In the genomic region with DNA sequence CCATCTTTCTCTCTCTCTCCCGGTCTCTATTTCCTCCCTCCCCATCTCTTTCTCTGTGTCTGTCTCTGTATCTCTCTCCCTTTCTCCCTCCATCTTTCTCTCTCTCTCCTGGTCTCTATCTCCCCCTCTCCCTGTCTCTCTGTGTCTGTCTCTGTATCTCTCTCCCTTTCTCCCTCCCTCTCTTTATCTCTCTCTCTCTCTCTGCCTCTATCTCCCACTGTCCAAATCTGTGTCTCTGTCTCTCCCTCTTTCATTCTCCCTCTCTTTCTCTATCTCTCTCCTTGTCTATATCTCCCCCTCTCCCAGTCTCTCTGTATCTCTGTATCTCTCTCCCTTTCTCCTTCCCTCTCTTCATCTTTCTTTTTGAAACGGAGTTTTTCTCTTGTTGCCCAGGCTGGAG, we compare ENCODE assay signal across 22 cellular contexts. TPM values are rescaled to one million over a fixed set of nuclear protein-coding genes. Genes with fewer than 3 reads are reported as not detected.
"Had no signal": no experiment of that assay in that cellular context is flagged by ENCODE, and none has a peak within 500 bp of the region (broad histone marks: within the 10 kb centered on the region; RNA-seq: fewer than 3 reads in every experiment).

No MANE protein-coding gene starts in this region.

- H3K27me3 Mint-ChIP-seq: naive B cell; natural killer cell treated with Interleukin-12 subunit alpha and Interleukin-12 subunit beta and Interleukin-15 and Interleukin-18, amount 100 ng/mL, for 72 hours; progenitor cell of endocrine pancreas had no signal

- H3K4me3 Mint-ChIP-seq: mesothelial cell of epicardium; natural killer cell treated with Interleukin-12 subunit alpha and Interleukin-12 subunit beta and Interleukin-15 and Interleukin-18, amount 100 ng/mL, for 72 hours; neural progenitor cell had no signal

- ATAC-seq: esophagus mucosa; gastrocnemius medialis; left lobe of liver; mucosa of descending colon; natural killer cell treated with Interleukin-12 subunit alpha and Interleukin-12 subunit beta and Interleukin-15 and Interleukin-18, amount 100 ng/mL, for 72 hours; sciatic nerve; stimulated activated naive CD8-positive, alpha-beta T cell treated with anti-CD3 and anti-CD28 coated beads, Interleukin-15, Interleukin-2, amounts not matched to agents 100 U/mL and 50 U/mL, for 24 hours; upper lobe of right lung had no signal

- H3K27ac Mint-ChIP-seq: mesothelial cell of epicardium, neural progenitor cell had no signal

- H3K4me1 Mint-ChIP-seq: mesothelial cell of epicardium had no signal

- H3K9me3 ChIP-seq: gastrocnemius medialis, transverse colon had no signal

- H3K9me3 Mint-ChIP-seq: mesothelial cell of epicardium had no signal

- DNase-seq: effector CD4-positive, alpha-beta T cell; foreskin fibroblast; gastrocnemius medialis; mesenchymal stem cell; naive B cell; stimulated activated CD4-positive, alpha-beta T cell treated with anti-CD3 and anti-CD28 coated beads, Interleukin-12 subunit alpha, Interleukin-12 subunit beta, amount 100 ng/mL, for 4 hours; stimulated activated CD4-positive, alpha-beta T cell treated with anti-CD3 and anti-CD28 coated beads, Interleukin-1b, Interleukin-23, amount 100 ng/mL, for 48 hours; stimulated activated CD4-positive, alpha-beta T cell treated with anti-CD3 and anti-CD28 coated beads, Interleukin-4, amount 100 ng/mL, for 1 hour; stimulated activated CD8-positive, alpha-beta memory T cell treated with anti-CD3 and anti-CD28 coated beads, Interleukin-4, amount 100 ng/mL, for 48 hours; stimulated activated naive CD8-positive, alpha-beta T cell treated with anti-CD3 and anti-CD28 coated beads, Interleukin-15, Interleukin-2, amounts not matched to agents 100 U/mL and 50 U/mL, for 24 hours; transverse colon; upper lobe of right lung; uterus had no signal

RNA-seq across cellular contexts. Expression of a gene that starts 23.6 kb away (rescaled TPM):
- total RNA-seq: progenitor cell of endocrine pancreas, smooth muscle cell had no signal
